ENCODE assay signal across 1 cellular context in genomic region chr9:137720571-137721110, GRCh38.
TF ChIP-seq lines count a peak whose summit lies in the region.

No MANE protein-coding gene starts in this region.

TF ChIP-seq in GM23338, 12 proteins besides CTCF, POLR2A, EP300 and RAD21 (continued from another document):
- TF ChIP-seq ZNF462 (CRISPR knock-in tag; IDR thresholded peaks at IDR 0.05) (no peak), POLR2AphosphoS5 (IDR thresholded peaks at IDR 0.05; ENCODE audit: low read depth) (no peak)
